8 cellular contexts compared by ENCODE assay signal in the genomic region with DNA sequence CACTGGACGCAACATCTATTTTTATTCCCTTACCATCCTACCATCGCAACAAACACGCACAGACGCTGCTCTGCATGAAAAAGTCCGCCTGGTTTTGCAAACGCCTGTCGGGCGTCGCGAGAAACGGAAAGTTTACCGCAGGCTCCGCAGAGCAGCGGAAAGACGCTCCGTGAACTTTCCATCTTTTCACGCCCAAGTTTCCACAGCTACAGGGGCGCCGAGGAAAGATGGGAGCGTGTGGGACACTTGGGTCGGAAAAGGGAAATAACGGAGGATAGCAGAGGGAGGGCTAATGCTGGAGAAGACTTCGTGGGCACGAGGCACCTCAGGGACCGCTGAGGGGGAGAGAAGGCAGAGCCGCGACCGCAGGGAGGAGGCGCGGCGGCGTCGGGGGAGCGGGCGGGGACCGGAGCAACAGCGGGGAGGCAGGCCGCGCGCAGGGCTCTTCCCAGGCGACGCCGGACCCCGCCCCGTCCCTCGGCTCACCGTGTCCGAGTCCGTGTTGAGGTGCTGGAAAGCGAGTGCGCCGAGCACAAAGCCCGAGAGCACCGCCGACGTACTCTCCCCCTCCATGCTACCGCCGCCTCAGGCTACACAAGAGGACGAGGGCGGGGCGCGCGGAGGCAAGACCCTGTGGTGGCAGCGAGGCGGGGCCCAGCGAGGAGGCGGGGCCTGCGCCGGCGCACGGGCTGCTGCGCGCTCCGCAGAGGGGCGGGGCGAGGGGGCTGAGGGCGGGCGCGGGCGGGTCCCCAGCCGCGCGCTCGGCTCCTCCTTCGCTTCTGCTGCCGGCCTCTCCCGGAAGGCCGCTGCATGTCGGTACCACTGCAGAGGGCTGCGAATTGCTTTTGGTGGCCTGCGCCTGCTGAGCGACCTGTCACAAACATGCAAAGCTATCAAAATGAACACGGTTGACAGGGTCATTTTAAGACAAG. TPM values are rescaled to one million over a fixed set of nuclear protein-coding genes. Genes with fewer than 3 reads are reported as not detected.
DNase-seq lines count a peak whose midpoint lies in the region; ATAC-seq and TF ChIP-seq lines count a peak whose summit lies in the region.

TSS of gene ABRAXAS1 (minus strand) at position 601 of the 932 bp plus-strand sequence. CDS start at position 573, 28 bp downstream.

- peaks cover 4% of the 10 kb centered on the region for H3K36me3 Mint-ChIP-seq in activated naive CD4-positive, alpha-beta T cell treated with anti-CD3 and anti-CD28 coated beads for 36 hours (ENCODE audit: low read depth)

- 1 to 3% methylated on average over 23 to 53 of the region's 93 CpGs for WGBS in gastroesophageal sphincter (ENCODE audit: low coverage in 1 of 2), 2 donors

- H3K9me3 ChIP-seq in SJSA1 (replicated peaks) (no peaks in the 10 kb centered on the region), gastroesophageal sphincter (no peaks in the 10 kb centered on the region)

- H3K27me3 ChIP-seq in SJSA1 (replicated peaks) = no peaks in the 10 kb centered on the region
- no peaks in the 10 kb centered on the region for H3K27me3 ChIP-seq in gastroesophageal sphincter

- CTCF ChIA-PET in activated naive CD4-positive, alpha-beta T cell treated with anti-CD3 and anti-CD28 coated beads for 36 hours (lab: Charles Lee) = interaction anchor here (0.6 to 1.3 kb wide), 3 partner anchors 13 to 202 kb away, joined by 3 to 4 read pairs (median 3); no protein-coding TSS in a partner anchor

- DNase-seq in GM04503 (ENCODE audit: low read depth) (peak; percentile 44), HFF-Myc (ENCODE audit: extremely low read depth, low read depth) (peak; percentile 78), MV-4-11 (lab: John Stamatoyannopoulos, UW) (peak; percentile 87), SJSA1 (ENCODE audit: low read depth in 1 of 2, low spot score in 2 of 2) (peak; percentile 93 to 94), non-pigmented ciliary epithelial cell (ENCODE audit: low read depth) (peak; percentile 50), substantia nigra (lab: John Stamatoyannopoulos, UW) (peak; percentile 70 to 97 (median 90))
- peak; percentile 92 for DNase-seq in activated naive CD4-positive, alpha-beta T cell treated with anti-CD3 and anti-CD28 coated beads for 36 hours

- ATAC-seq in gastroesophageal sphincter = peak; percentile 97

- peak; percentile 79 to 89 for TF ChIP-seq POLR2A in gastroesophageal sphincter (IDR thresholded peaks at IDR 0.05)

- intact Hi-C loops in activated naive CD4-positive, alpha-beta T cell treated with anti-CD3 and anti-CD28 coated beads for 36 hours (cut with micrococcal nuclease) = loop anchor here (1.0 to 10.0 kb wide), 10 partner anchors 20 to 1200 kb away; partner anchors contain the start of genes COPS4, COQ2, GPAT3 and HELQ

- no peaks in the 10 kb centered on the region for H3K9me3 Mint-ChIP-seq in activated naive CD4-positive, alpha-beta T cell treated with anti-CD3 and anti-CD28 coated beads for 36 hours

- H3K27ac ChIP-seq in SJSA1 (peak within 1 kb of the TSS; percentile 45), gastroesophageal sphincter (peak within 1 kb of the TSS; percentile 50 to 98 (median 91)), substantia nigra (ENCODE audit: low read depth, low read length, poor library complexity, severe bottlenecking) (peak within 1 kb of the TSS; percentile 82)

- H3K4me1 Mint-ChIP-seq in activated naive CD4-positive, alpha-beta T cell treated with anti-CD3 and anti-CD28 coated beads for 36 hours (ENCODE audit: low read depth) = peaks cover 19% of the 10 kb centered on the region

- no peak for TF ChIP-seq EP300 in gastroesophageal sphincter (IDR thresholded peaks at IDR 0.05)

- TF ChIP-seq CTCF in HFF-Myc (IDR thresholded peaks at IDR 0.05; ENCODE audit: low read depth, low read length, missing control alignments) = no peak
- no peak for TF ChIP-seq CTCF in gastroesophageal sphincter (IDR thresholded peaks at IDR 0.05)

- peak within 1 kb of the TSS; percentile 91 for H3K27ac Mint-ChIP-seq in activated naive CD4-positive, alpha-beta T cell treated with anti-CD3 and anti-CD28 coated beads for 36 hours

- H3K4me1 ChIP-seq in SJSA1 (replicated peaks) (peaks cover 21% of the 10 kb centered on the region), gastroesophageal sphincter (peaks cover 0 to 23% (median 7%) of the 10 kb centered on the region in 3 donors)

- H3K27me3 Mint-ChIP-seq in activated naive CD4-positive, alpha-beta T cell treated with anti-CD3 and anti-CD28 coated beads for 36 hours (ENCODE audit: low read depth) = no peaks in the 10 kb centered on the region

- H3K36me3 ChIP-seq in SJSA1 (peaks cover 6% of the 10 kb centered on the region; the same call in 1 of the 2 replicates), gastroesophageal sphincter (peaks cover 0 to 12% of the 10 kb centered on the region in 2 donors)

- peak within 1 kb of the TSS; percentile 99 for H3K4me3 Mint-ChIP-seq in activated naive CD4-positive, alpha-beta T cell treated with anti-CD3 and anti-CD28 coated beads for 36 hours

- peak within 1 kb of the TSS; percentile 92 for H3K4me3 ChIP-seq in HFF-Myc (replicated peaks; ENCODE audit: low read depth, low read length)
- peak within 1 kb of the TSS; percentile 77 for H3K4me3 ChIP-seq in SJSA1
- H3K4me3 ChIP-seq in gastroesophageal sphincter = peak within 1 kb of the TSS; percentile 47 to 71

RNA-seq across cellular contexts. Expression of gene ABRAXAS1, which starts in this region (rescaled TPM):
- 6.4 and 7.8 TPM in 2 replicates for total RNA-seq in SJSA1 (2014; rRNA removed; shearing (Covaris generic))
- total RNA-seq in activated naive CD4-positive, alpha-beta T cell treated with anti-CD3 and anti-CD28 coated beads for 36 hours = 10 to 100 TPM; 19.7 to 20.9 TPM
- 10 to 100 TPM in 3 of 4 donors, 1 to 10 TPM in 1; 8.3 to 18.4 (median 11.3) TPM for total RNA-seq in gastroesophageal sphincter

Comparison
In these comparisons a context has a peak if more than half of its experiments do, and no peak if none do; other contexts are left out.
1. Peak in every context shown above with its lines: DNase-seq, ATAC-seq, H3K4me3 ChIP-seq and H3K27ac ChIP-seq.